1 cellular context compared by ENCODE assay signal in the genomic region with DNA sequence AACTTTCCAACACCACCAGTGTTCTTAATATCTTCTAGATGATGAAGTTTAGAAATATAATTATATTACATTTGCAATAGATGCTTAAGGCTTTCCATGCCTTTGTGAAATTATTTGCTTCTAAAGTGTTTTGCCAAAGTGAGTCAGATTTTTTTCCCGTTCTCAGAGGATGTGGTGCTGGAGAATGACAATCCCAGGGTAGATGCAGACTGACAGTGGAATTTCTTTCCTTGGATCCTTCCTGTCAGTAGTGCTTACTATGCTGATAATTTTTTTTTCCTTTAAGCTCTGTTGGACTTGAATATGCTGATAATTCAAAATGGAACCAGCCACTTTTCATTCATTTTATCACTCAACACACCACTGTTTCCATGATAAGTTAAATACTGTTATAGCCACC.
TF ChIP-seq lines count a peak whose summit lies in the region.

No MANE protein-coding gene starts in this region.

TF ChIP-seq in SK-N-SH, 30 proteins besides CTCF, POLR2A, EP300 and RAD21 (continued from another document):
- TF ChIP-seq, protein P1, sequence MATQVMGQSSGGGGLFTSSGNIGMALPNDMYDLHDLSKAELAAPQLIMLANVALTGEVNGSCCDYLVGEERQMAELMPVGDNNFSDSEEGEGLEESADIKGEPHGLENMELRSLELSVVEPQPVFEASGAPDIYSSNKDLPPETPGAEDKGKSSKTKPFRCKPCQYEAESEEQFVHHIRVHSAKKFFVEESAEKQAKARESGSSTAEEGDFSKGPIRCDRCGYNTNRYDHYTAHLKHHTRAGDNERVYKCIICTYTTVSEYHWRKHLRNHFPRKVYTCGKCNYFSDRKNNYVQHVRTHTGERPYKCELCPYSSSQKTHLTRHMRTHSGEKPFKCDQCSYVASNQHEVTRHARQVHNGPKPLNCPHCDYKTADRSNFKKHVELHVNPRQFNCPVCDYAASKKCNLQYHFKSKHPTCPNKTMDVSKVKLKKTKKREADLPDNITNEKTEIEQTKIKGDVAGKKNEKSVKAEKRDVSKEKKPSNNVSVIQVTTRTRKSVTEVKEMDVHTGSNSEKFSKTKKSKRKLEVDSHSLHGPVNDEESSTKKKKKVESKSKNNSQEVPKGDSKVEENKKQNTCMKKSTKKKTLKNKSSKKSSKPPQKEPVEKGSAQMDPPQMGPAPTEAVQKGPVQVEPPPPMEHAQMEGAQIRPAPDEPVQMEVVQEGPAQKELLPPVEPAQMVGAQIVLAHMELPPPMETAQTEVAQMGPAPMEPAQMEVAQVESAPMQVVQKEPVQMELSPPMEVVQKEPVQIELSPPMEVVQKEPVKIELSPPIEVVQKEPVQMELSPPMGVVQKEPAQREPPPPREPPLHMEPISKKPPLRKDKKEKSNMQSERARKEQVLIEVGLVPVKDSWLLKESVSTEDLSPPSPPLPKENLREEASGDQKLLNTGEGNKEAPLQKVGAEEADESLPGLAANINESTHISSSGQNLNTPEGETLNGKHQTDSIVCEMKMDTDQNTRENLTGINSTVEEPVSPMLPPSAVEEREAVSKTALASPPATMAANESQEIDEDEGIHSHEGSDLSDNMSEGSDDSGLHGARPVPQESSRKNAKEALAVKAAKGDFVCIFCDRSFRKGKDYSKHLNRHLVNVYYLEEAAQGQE (IDR thresholded peaks at IDR 0.05; ENCODE audit: low read depth, low read length) = no peak
